In genomic region chr7:102412548-102412947, GRCh38 we compare ENCODE assay signal across 8 cellular contexts. TPM values are rescaled to one million over a fixed set of nuclear protein-coding genes. Genes with fewer than 3 reads are reported as not detected.
A peak's percentile ranks its signal among the peaks of the same experiment; 100 is the strongest.
DNase-seq lines count a peak whose midpoint lies in the region; ATAC-seq, FAIRE-seq and TF ChIP-seq lines count a peak whose summit lies in the region.

No MANE protein-coding gene starts in this region.

- H4K20me1 ChIP-seq in OCI-LY1 (ENCODE audit: insufficient read depth, low read length), result no peaks in the 10 kb centered on the region
- H4K20me1 ChIP-seq in astrocyte (ENCODE audit: insufficient read depth, low read length), result peaks cover 37% of the 10 kb centered on the region
- H4K20me1 ChIP-seq in keratinocyte (ENCODE audit: control insufficient read depth, extremely low read depth, insufficient read depth, low read length), result no peaks in the 10 kb centered on the region

- no peaks in the 10 kb centered on the region for H3K9me2 ChIP-seq in OCI-LY1 (ENCODE audit: low read depth, low read length)

- no peaks in the 10 kb centered on the region for H3K27me3 ChIP-seq in OCI-LY1 (ENCODE audit: insufficient read depth, low read length)
- no peaks in the 10 kb centered on the region for H3K27me3 ChIP-seq in astrocyte (ENCODE audit: insufficient read depth, low read length)
- H3K27me3 ChIP-seq in keratinocyte (ENCODE audit: control insufficient read depth, extremely low read depth, insufficient read depth, low read length), result no peaks in the 10 kb centered on the region
- H3K27me3 ChIP-seq in tibial nerve, result no peaks in the 10 kb centered on the region

- no peak overlapping the region for H3K27ac Mint-ChIP-seq in astrocyte (ENCODE audit: unreplicated experiment)

- DNase-seq in SIG-M5 treated with dmso at 0.1 percent for 504 hours (lab: John Stamatoyannopoulos, UW; ENCODE audit: unreplicated experiment) (peak; percentile 25), SIG-M5 (lab: John Stamatoyannopoulos, UW) (no peak), astrocyte (ENCODE audit: low read depth) (no peak), keratinocyte (ENCODE audit: low read depth, low spot score) (no peak), mesenteric fat pad (ENCODE audit: low spot score) (no peak), tibial nerve (ENCODE audit: low spot score in 2 of 2) (no peak)

- H3K27me3 Mint-ChIP-seq in astrocyte (ENCODE audit: low read depth, unreplicated experiment), result no peaks in the 10 kb centered on the region

- no peak for TF ChIP-seq POLR2A in tibial nerve (IDR thresholded peaks at IDR 0.05)

- H3F3A ChIP-seq in OCI-LY1 (ENCODE audit: insufficient read depth, low read length), result no peaks in the 10 kb centered on the region

- peaks cover 44% of the 10 kb centered on the region for H3K4me1 ChIP-seq in OCI-LY1 (ENCODE audit: insufficient read depth, low read length, severe bottlenecking)
- H3K4me1 ChIP-seq in astrocyte (ENCODE audit: insufficient read depth, low read length), result no peaks in the 10 kb centered on the region
- no peaks in the 10 kb centered on the region for H3K4me1 ChIP-seq in keratinocyte (ENCODE audit: control insufficient read depth, extremely low read depth, insufficient read depth, low read length)
- H3K4me1 ChIP-seq in tibial nerve, result peaks cover 0 to 9% (median 2%) of the 10 kb centered on the region in 4 donors

- peak; percentile 92 for TF ChIP-seq CTCF in OCI-LY1 (IDR thresholded peaks at IDR 0.05; ENCODE audit: low read length)
- TF ChIP-seq CTCF in astrocyte (IDR thresholded peaks at IDR 0.05; ENCODE audit: insufficient read depth, low read depth, low read length), result peak; percentile 25
- TF ChIP-seq CTCF in keratinocyte (optimal IDR thresholded peaks at IDR 0.05 in 1 of 3, IDR thresholded peaks at IDR 0.05 in 1 of 3, conservative IDR thresholded peaks at IDR 0.05 in 1 of 3; ENCODE audit: extremely low read depth in 1 of 3, insufficient read depth in 2 of 3, low read length in 3 of 3), result peak; percentile 61 to 73 (median 66)
- TF ChIP-seq CTCF in tibial nerve (IDR thresholded peaks at IDR 0.05), result peak in 2 of 5 experiments; percentile 23 to 28

- FAIRE-seq in astrocyte (lab: Jason Lieb, UNC) (no peak), keratinocyte (lab: Jason Lieb, UNC) (no peak)

- H2AFZ ChIP-seq in OCI-LY1 (ENCODE audit: low read length) (no peak overlapping the region), astrocyte (ENCODE audit: low read depth, low read length) (no peak overlapping the region), keratinocyte (ENCODE audit: control insufficient read depth, low read length) (no peak overlapping the region)

- peaks cover 2% of the 10 kb centered on the region for H3K9me3 Mint-ChIP-seq in astrocyte (ENCODE audit: unreplicated experiment)

- dilution Hi-C loops in keratinocyte (cut with MboI; ENCODE audit: extremely low pct_ligation_motif_present, low sequenced_read_pairs), result no loop called here

- H3K9me1 ChIP-seq in keratinocyte (ENCODE audit: control insufficient read depth, extremely low read depth, insufficient read depth, low read length), result no peaks in the 10 kb centered on the region

- H3K9ac ChIP-seq in OCI-LY1 (ENCODE audit: low read length) (no peak overlapping the region; the same call in 1 of the 2 replicates), astrocyte (ENCODE audit: low read length) (no peak overlapping the region), keratinocyte (ENCODE audit: control insufficient read depth, extremely low read depth, insufficient read depth, low read length) (no peak overlapping the region)

- H3K79me2 ChIP-seq in OCI-LY1 (ENCODE audit: insufficient read depth, low read length) (no peaks in the 10 kb centered on the region; the same call in 1 of the 2 replicates), astrocyte (ENCODE audit: insufficient read depth, low read length) (peaks cover 7% of the 10 kb centered on the region), keratinocyte (ENCODE audit: control insufficient read depth, insufficient read depth, low read length) (peaks cover 6% of the 10 kb centered on the region)

- no peaks in the 10 kb centered on the region for H3K4me1 Mint-ChIP-seq in astrocyte (ENCODE audit: low read depth, unreplicated experiment)

- H3K27ac ChIP-seq in OCI-LY1 (ENCODE audit: low read depth, low read length, poor library complexity, severe bottlenecking), result peak overlapping the region; percentile 33
- H3K27ac ChIP-seq in astrocyte (ENCODE audit: low read depth, low read length), result no peak overlapping the region
- H3K27ac ChIP-seq in keratinocyte (ENCODE audit: control insufficient read depth, insufficient read depth, low read length), result no peak overlapping the region
- no peak overlapping the region for H3K27ac ChIP-seq in tibial nerve

- H3K4me2 ChIP-seq in OCI-LY1 (ENCODE audit: low read length), result no peak overlapping the region
- no peak overlapping the region for H3K4me2 ChIP-seq in astrocyte (ENCODE audit: low read length)
- H3K4me2 ChIP-seq in keratinocyte (ENCODE audit: control insufficient read depth, extremely low read depth, insufficient read depth, low read depth, low read length), result no peak overlapping the region

- 59 to 74% methylated on average over 6 of the region's 6 CpGs for WGBS in tibial nerve, 2 donors

- no peak for ATAC-seq in GM21619 (IDR thresholded peaks at IDR 0.05; ENCODE audit: unreplicated experiment)

- H3K36me3 Mint-ChIP-seq in astrocyte (ENCODE audit: low read depth, unreplicated experiment), result peaks cover 37% of the 10 kb centered on the region

- no peak overlapping the region for H3K4me3 Mint-ChIP-seq in astrocyte (ENCODE audit: unreplicated experiment)

- TF ChIP-seq EP300 in tibial nerve (IDR thresholded peaks at IDR 0.05), result no peak

- H3K9me3 ChIP-seq in OCI-LY1 (ENCODE audit: low read length) (peaks cover 10% of the 10 kb centered on the region), astrocyte (ENCODE audit: insufficient read depth, low read depth, low read length) (no peaks in the 10 kb centered on the region), keratinocyte (ENCODE audit: control insufficient read depth, low read depth, low read length) (no peaks in the 10 kb centered on the region), tibial nerve (peaks cover 0 to 4% (median 0%) of the 10 kb centered on the region in 4 donors)

- H3K36me3 ChIP-seq in OCI-LY1 (ENCODE audit: insufficient read depth, low read length) (peaks cover 95% of the 10 kb centered on the region), astrocyte (ENCODE audit: insufficient read depth, low read length) (peaks cover 21% of the 10 kb centered on the region), keratinocyte (ENCODE audit: control insufficient read depth in 2 of 2, extremely low read depth in 1 of 2, insufficient read depth in 2 of 2, low read length in 2 of 2) (peaks cover 25 to 34% of the 10 kb centered on the region in 2 experiments), tibial nerve (peaks cover 3 to 99% (median 8%) of the 10 kb centered on the region in 3 donors)

- H3K4me3 ChIP-seq in OCI-LY1 (ENCODE audit: low read depth, low read length, poor library complexity, severe bottlenecking) (no peak overlapping the region), astrocyte (ENCODE audit: insufficient read depth, low read depth, low read length) (no peak overlapping the region), keratinocyte (ENCODE audit: control insufficient read depth in 2 of 3, extremely low read depth in 1 of 3, insufficient read depth in 2 of 3, low read depth in 1 of 3, low read length in 3 of 3) (no peak overlapping the region), tibial nerve (no peak overlapping the region)

RNA-seq across cellular contexts. Expression of gene PRKRIP1, which starts 16.4 kb away (rescaled TPM):
- total RNA-seq in astrocyte, result 35.1 and 37.3 TPM in 2 replicates
- polyA plus RNA-seq in keratinocyte, result 12.5 to 16.1 TPM (median 12.9 TPM) in 3 replicates
- 36.8 TPM for polyA plus RNA-seq in keratinocyte (2011; ENCODE audit: low read depth)
- polyA plus RNA-seq in keratinocyte (2011; cell fraction: cytosol; rRNA removed), result 4.7 and 6.4 TPM in 2 replicates
- 62.4 and 69.4 TPM in 2 replicates for polyA plus RNA-seq in keratinocyte (2011; cell fraction: nucleus; rRNA removed)
- polyA plus RNA-seq in keratinocyte (2012; ENCODE audit: low replicate concordance), result 12.4 and 14.7 TPM in 2 replicates
- 2.5 to 3.5 TPM (median 2.7 TPM) in 3 replicates for polyA minus RNA-seq in keratinocyte
- polyA minus RNA-seq in keratinocyte (2011; cell fraction: cytosol; rRNA and poly(A)+ RNA removed), result 6.1 TPM
- polyA minus RNA-seq in keratinocyte (2011; cell fraction: nucleus; rRNA and poly(A)+ RNA removed), result 8.3 and 8.8 TPM in 2 replicates
- 19.3 TPM for total RNA-seq in mesenteric fat pad
- 10 to 100 TPM; 34.7 to 62.1 (median 48.5) TPM for total RNA-seq in tibial nerve

RNA-seq across cellular contexts. Expression of gene ORAI2, which starts 20.8 kb away (rescaled TPM):
- total RNA-seq in astrocyte (57.6 and 64.4 TPM in 2 replicates), mesenteric fat pad (33.7 TPM), tibial nerve (10 to 100 TPM in 1 of 4 donors, 1 to 10 TPM in 3; 4.4 to 18.6 (median 7.7) TPM)
- 2.0 to 4.3 TPM (median 4.1 TPM) in 3 replicates for polyA plus RNA-seq in keratinocyte
- 0.29 TPM for polyA plus RNA-seq in keratinocyte (2011; ENCODE audit: low read depth)
- 2.7 and 7.3 TPM in 2 replicates for polyA plus RNA-seq in keratinocyte (2011; cell fraction: cytosol; rRNA removed)
- polyA plus RNA-seq in keratinocyte (2011; cell fraction: nucleus; rRNA removed), result 3.5 and 6.1 TPM in 2 replicates
- 1.0 and 5.5 TPM in 2 replicates for polyA plus RNA-seq in keratinocyte (2012; ENCODE audit: low replicate concordance)
- 5.2 to 12.2 TPM (median 9.4 TPM) in 3 replicates for polyA minus RNA-seq in keratinocyte
- polyA minus RNA-seq in keratinocyte (2011; cell fraction: cytosol; rRNA and poly(A)+ RNA removed), result 10.0 TPM
- polyA minus RNA-seq in keratinocyte (2011; cell fraction: nucleus; rRNA and poly(A)+ RNA removed), result 2.8 and 9.5 TPM in 2 replicates

RNA-seq across cellular contexts. Expression of gene ALKBH4, which starts 52.1 kb away (rescaled TPM):
- total RNA-seq in astrocyte (8.7 and 12.4 TPM in 2 replicates), mesenteric fat pad (7.0 TPM), tibial nerve (10 to 100 TPM; 17.4 to 21.0 (median 19.1) TPM)
- polyA plus RNA-seq in keratinocyte, result 3.1 to 5.5 TPM (median 3.7 TPM) in 3 replicates
- 2.8 TPM for polyA plus RNA-seq in keratinocyte (2011; ENCODE audit: low read depth)
- polyA plus RNA-seq in keratinocyte (2011; cell fraction: cytosol; rRNA removed), result 1.8 and 5.1 TPM in 2 replicates
- 3.2 and 4.4 TPM in 2 replicates for polyA plus RNA-seq in keratinocyte (2011; cell fraction: nucleus; rRNA removed)
- polyA plus RNA-seq in keratinocyte (2012; ENCODE audit: low replicate concordance), result 3.7 and 6.4 TPM in 2 replicates
- polyA minus RNA-seq in keratinocyte, result 0.96 to 2.8 TPM (median 1.3 TPM) in 3 replicates
- 5.2 TPM for polyA minus RNA-seq in keratinocyte (2011; cell fraction: cytosol; rRNA and poly(A)+ RNA removed)
- polyA minus RNA-seq in keratinocyte (2011; cell fraction: nucleus; rRNA and poly(A)+ RNA removed), result 1.4 and 2.8 TPM in 2 replicates

RNA-seq across cellular contexts. Expression of gene LRWD1, which starts 52.2 kb away (rescaled TPM):
- total RNA-seq in astrocyte (26.2 and 28.5 TPM in 2 replicates), mesenteric fat pad (14.8 TPM), tibial nerve (10 to 100 TPM; 14.6 to 41.4 (median 28.2) TPM)
- 11.3 to 15.3 TPM (median 14.4 TPM) in 3 replicates for polyA plus RNA-seq in keratinocyte
- polyA plus RNA-seq in keratinocyte (2011; ENCODE audit: low read depth), result 3.3 TPM
- polyA plus RNA-seq in keratinocyte (2011; cell fraction: cytosol; rRNA removed), result 7.2 and 14.5 TPM in 2 replicates
- polyA plus RNA-seq in keratinocyte (2011; cell fraction: nucleus; rRNA removed), result 14.4 and 19.5 TPM in 2 replicates
- polyA plus RNA-seq in keratinocyte (2012; ENCODE audit: low replicate concordance), result 8.4 and 15.8 TPM in 2 replicates
- 9.0 to 13.0 TPM (median 11.7 TPM) in 3 replicates for polyA minus RNA-seq in keratinocyte
- polyA minus RNA-seq in keratinocyte (2011; cell fraction: cytosol; rRNA and poly(A)+ RNA removed), result 27.8 TPM
- polyA minus RNA-seq in keratinocyte (2011; cell fraction: nucleus; rRNA and poly(A)+ RNA removed), result 12.2 and 15.0 TPM in 2 replicates

RNA-seq across cellular contexts. Expression of gene SPDYE6, which starts 56.3 kb away (rescaled TPM):
- total RNA-seq in astrocyte (not detected in 2 replicates), mesenteric fat pad (not detected), tibial nerve (not detected)
- polyA plus RNA-seq in keratinocyte, result not detected in 3 replicates
- polyA plus RNA-seq in keratinocyte (2011; ENCODE audit: low read depth), result not detected
- not detected in 2 replicates for polyA plus RNA-seq in keratinocyte (2011; cell fraction: cytosol; rRNA removed)
- polyA plus RNA-seq in keratinocyte (2011; cell fraction: nucleus; rRNA removed), result 0.06 TPM in 1 of 2 replicates, not detected in the other
- 0.65 and 2.2 TPM in 2 replicates for polyA plus RNA-seq in keratinocyte (2012; ENCODE audit: low replicate concordance)
- 0.13 TPM in 1 of 3 replicates, not detected in the others for polyA minus RNA-seq in keratinocyte
- not detected for polyA minus RNA-seq in keratinocyte (2011; cell fraction: cytosol; rRNA and poly(A)+ RNA removed)
- polyA minus RNA-seq in keratinocyte (2011; cell fraction: nucleus; rRNA and poly(A)+ RNA removed), result not detected in 2 replicates
